In the genomic region with DNA sequence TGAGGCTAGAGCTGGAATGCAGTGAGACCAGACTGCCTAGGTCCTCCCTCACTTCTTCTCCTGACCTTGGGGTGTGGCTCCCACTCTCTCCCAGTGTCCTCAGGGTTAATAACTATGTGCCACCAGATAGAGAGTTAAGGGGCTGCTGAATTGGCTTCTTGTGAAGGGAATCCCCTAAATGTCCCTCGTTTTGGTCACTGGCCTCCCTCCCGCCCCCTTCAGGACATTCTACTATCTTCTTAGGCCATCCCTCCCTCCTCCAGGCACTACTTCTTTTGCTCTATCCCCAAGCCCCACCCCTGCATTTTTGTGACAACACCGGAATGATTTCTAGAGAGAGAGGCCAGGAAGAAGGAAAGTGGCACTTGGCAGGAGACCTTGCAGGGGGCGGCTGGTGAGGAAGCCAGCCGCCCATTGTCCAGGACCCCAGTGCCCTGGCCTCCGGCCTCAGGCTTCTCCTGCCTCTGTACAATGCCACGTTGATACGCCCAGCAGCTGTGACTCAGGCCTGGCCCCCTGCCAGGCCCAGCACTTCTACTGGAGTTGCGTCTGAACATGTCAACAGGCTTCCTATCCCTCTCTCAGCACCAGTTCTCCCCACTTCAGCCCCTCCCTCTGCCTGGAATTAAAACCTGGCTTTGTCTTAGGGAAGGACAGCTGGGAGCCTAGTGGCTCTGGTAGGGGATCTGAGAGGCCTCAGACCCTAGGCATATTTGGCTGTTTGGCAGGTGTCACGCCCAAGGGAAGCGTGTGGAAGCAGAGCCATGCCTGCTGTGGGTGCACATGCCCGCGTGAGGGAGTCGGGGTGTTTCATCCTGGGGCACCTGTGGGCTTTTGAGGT, we compare ENCODE assay signal across 8 cellular contexts. TPM values are rescaled to one million over a fixed set of nuclear protein-coding genes. Genes with fewer than 3 reads are reported as not detected.
DNase-seq lines count a peak whose midpoint lies in the region; ATAC-seq and TF ChIP-seq lines count a peak whose summit lies in the region.

No MANE protein-coding gene starts in this region.

- H3K36me3 ChIP-seq in ES-I3 (ENCODE audit: insufficient read depth, low read length) (no peaks in the 10 kb centered on the region), adrenal gland (replicated peaks in 1 of 2) (no peaks in the 10 kb centered on the region), heart right ventricle (peaks cover 0 to 19% (median 0%) of the 10 kb centered on the region in 9 donors)

- H3K27ac ChIP-seq in adrenal gland (peak overlapping the region; percentile 92 to 99 (median 98)), heart right ventricle (peak overlapping the region; percentile 90 to 100 (median 98))

- H3K4me3 ChIP-seq in adrenal gland (peak overlapping the region in 2 of 4 donors; percentile 36 to 54), heart right ventricle (peak overlapping the region in 9 of 10 donors; percentile 18 to 99 (median 86))

- intact Hi-C loops in adrenal gland (cut with DNase I) (no loop called here), heart right ventricle (cut with DNase I) (loop anchor here in 1 of 10 donors (2.0 kb wide), 1 partner anchor 17 kb away; no protein-coding TSS in a partner anchor)

- H3K9me3 Mint-ChIP-seq in progenitor cell of endocrine pancreas (ENCODE audit: low read depth) = no peaks in the 10 kb centered on the region

- WGBS in adrenal gland, 4 donors = 2 to 14% (median 8%) methylated on average over 8 to 14 of the region's 14 CpGs
- WGBS in heart right ventricle, 2 donors = 4% methylated on average over 14 of the region's 14 CpGs

- H3K9me3 ChIP-seq in ES-I3 (ENCODE audit: control insufficient read depth, insufficient read depth, low read length) (no peaks in the 10 kb centered on the region), adrenal gland (replicated peaks in 1 of 3) (no peaks in the 10 kb centered on the region), heart right ventricle (no peaks in the 10 kb centered on the region)

- ATAC-seq in heart right ventricle (peak; percentile 71 to 87 (median 80)), GM19351 (IDR thresholded peaks at IDR 0.05; ENCODE audit: unreplicated experiment) (no peak), GM21390 (IDR thresholded peaks at IDR 0.05; ENCODE audit: unreplicated experiment) (no peak)

- H3K27ac Mint-ChIP-seq in progenitor cell of endocrine pancreas = peak overlapping the region; percentile 94

- TF ChIP-seq POLR2A in adrenal gland (IDR thresholded peaks at IDR 0.05) = peak; percentile 66 to 92

- H3K4me3 Mint-ChIP-seq in progenitor cell of endocrine pancreas (ENCODE audit: low read depth) = no peak overlapping the region

- TF ChIP-seq CTCF in adrenal gland (IDR thresholded peaks at IDR 0.05) = peak in 3 of 6 experiments; percentile 18 to 37 (median 26)
- TF ChIP-seq CTCF in heart right ventricle (IDR thresholded peaks at IDR 0.05) = peak in 5 of 9 donors; percentile 29 to 54 (median 33)
- TF ChIP-seq CTCF in progenitor cell of endocrine pancreas (IDR thresholded peaks at IDR 0.05; ENCODE audit: unreplicated experiment) = no peak

- no peaks in the 10 kb centered on the region for H3K27me3 Mint-ChIP-seq in progenitor cell of endocrine pancreas

- peak; percentile 95 to 99 (median 98) for DNase-seq in NCI-H1417 (lab: John Stamatoyannopoulos, UW)
- peak; percentile 84 for DNase-seq in SKM-1 (lab: John Stamatoyannopoulos, UW; ENCODE audit: unreplicated experiment)
- peak; percentile 95 to 99 (median 97) for DNase-seq in adrenal gland
- peak; percentile 96 for DNase-seq in heart right ventricle
- no peak for DNase-seq in progenitor cell of endocrine pancreas (ENCODE audit: low spot score, unreplicated experiment)

- H3K27me3 ChIP-seq in adrenal gland (no peaks in the 10 kb centered on the region), heart right ventricle (no peaks in the 10 kb centered on the region)

- H3K4me1 Mint-ChIP-seq in progenitor cell of endocrine pancreas (ENCODE audit: low read depth) = peaks cover 19% of the 10 kb centered on the region

- peak overlapping the region; percentile 21 for H3K9ac ChIP-seq in ES-I3 (ENCODE audit: low read depth, low read length)

- peaks cover 6% of the 10 kb centered on the region for H3K36me3 Mint-ChIP-seq in progenitor cell of endocrine pancreas (ENCODE audit: insufficient read depth)

- H3K4me1 ChIP-seq in ES-I3 (ENCODE audit: insufficient read depth, low read length) = peaks cover 69% of the 10 kb centered on the region
- H3K4me1 ChIP-seq in adrenal gland (replicated peaks in 1 of 2) = peaks cover 98 to 99% of the 10 kb centered on the region in 2 donors
- H3K4me1 ChIP-seq in heart right ventricle = peaks cover 66 to 100% (median 99%) of the 10 kb centered on the region in 9 donors

RNA-seq across cellular contexts. Expression of gene LMNA, which starts 9.1 kb away (rescaled TPM):
- total RNA-seq in adrenal gland (100 to 1,000 TPM; 231 to 591 (median 395) TPM), heart right ventricle (100 to 1,000 TPM; 213 to 554 (median 267) TPM), progenitor cell of endocrine pancreas (83.5 and 92.7 TPM in 2 replicates)
- polyA plus RNA-seq in adrenal gland (100 to 1,000 TPM; 140 to 458 (median 374) TPM), heart right ventricle (100 to 1,000 TPM; 286 to 356 TPM)

RNA-seq across cellular contexts. Expression of gene SEMA4A, which starts 29.8 kb away (rescaled TPM):
- total RNA-seq in adrenal gland = 1 to 10 TPM in 6 of 8 donors, under 1 TPM in 2; 0.30 to 4.8 (median 1.6) TPM
- 1 to 10 TPM in 2 of 3 donors, under 1 TPM in 1; 0.93 to 3.1 (median 2.4) TPM for polyA plus RNA-seq in adrenal gland
- 1 to 10 TPM in 9 of 10 donors, under 1 TPM in 1; 0.98 to 6.8 (median 1.8) TPM for total RNA-seq in heart right ventricle
- polyA plus RNA-seq in heart right ventricle = 1 to 10 TPM; 1.1 to 2.0 TPM
- total RNA-seq in progenitor cell of endocrine pancreas = 2.1 and 3.7 TPM in 2 replicates

RNA-seq across cellular contexts. Expression of gene MEX3A, which starts 41.3 kb away (rescaled TPM):
- total RNA-seq in adrenal gland (1 to 10 TPM in 3 of 8 donors, under 1 TPM in 5; 0.09 to 2.1 (median 0.50) TPM), heart right ventricle (under 1 TPM; 0.09 to 0.31 (median 0.19) TPM), progenitor cell of endocrine pancreas (112 and 113 TPM in 2 replicates)
- polyA plus RNA-seq in adrenal gland (under 1 TPM; 0.17 to 0.27 (median 0.24) TPM), heart right ventricle (under 1 TPM; 0.17 to 0.29 TPM)

Comparison
In these comparisons a context has a peak if more than half of its experiments do, and no peak if none do; other contexts are left out.
1. ATAC-seq: peak in heart right ventricle (8 of 8); none in GM19351 (single experiment) and GM21390 (single experiment).
2. RNA of gene MEX3A, which starts 41.3 kb away (total RNA-seq): 112 to 113 TPM in progenitor cell of endocrine pancreas; 0.09 to 2.1 TPM in adrenal gland and 0.09 to 0.31 TPM in heart right ventricle; every median in the first group is over 10 times any median in the second.